In the genomic region with DNA sequence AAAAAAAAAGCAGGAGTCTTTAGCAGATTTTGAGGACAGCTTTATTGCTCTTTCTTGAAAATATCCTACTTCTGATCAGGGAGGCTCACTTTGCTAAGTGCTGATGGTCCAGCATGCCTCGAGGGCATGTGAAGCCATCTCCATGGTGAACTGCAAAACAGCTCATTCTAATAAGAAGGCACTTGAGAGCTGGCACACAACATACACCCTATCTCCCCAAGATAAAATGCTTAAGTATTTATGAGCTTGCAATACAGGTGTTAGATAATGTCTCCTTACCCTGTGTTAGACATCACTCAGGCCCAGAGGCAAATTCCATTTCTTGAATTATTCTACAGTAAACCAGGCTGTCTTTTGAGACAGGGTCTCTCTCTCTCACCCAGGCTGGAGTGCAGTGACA, we compare ENCODE assay signal across 16 cellular contexts. TPM values are rescaled to one million over a fixed set of nuclear protein-coding genes. Genes with fewer than 3 reads are reported as not detected.
DNase-seq lines count a peak whose midpoint lies in the region; ATAC-seq and TF ChIP-seq lines count a peak whose summit lies in the region.
"Had no signal": no experiment of that assay in that cellular context is flagged by ENCODE, and none has a peak within 500 bp of the region (broad histone marks: within the 10 kb centered on the region; RNA-seq: fewer than 3 reads in every experiment).

No MANE protein-coding gene starts in this region.

- H3K4me1 ChIP-seq in cardiac muscle cell (ENCODE audit: low read depth) (peaks cover 5% of the 10 kb centered on the region), trophoblast cell (ENCODE audit: control insufficient read depth in 1 of 2, insufficient read depth in 2 of 2, low read length in 2 of 2) (peaks cover 4 to 6% of the 10 kb centered on the region in 2 experiments)

- H3K79me2 ChIP-seq in trophoblast cell (ENCODE audit: control insufficient read depth, insufficient read depth, low read length, poor library complexity): peaks cover 7% of the 10 kb centered on the region

- H2BK5ac ChIP-seq in trophoblast cell (ENCODE audit: low read depth, low read length, poor library complexity): no peak overlapping the region

- H3K79me1 ChIP-seq in trophoblast cell (ENCODE audit: low read length): peaks cover 10% of the 10 kb centered on the region

- no peaks in the 10 kb centered on the region for H3K9me3 ChIP-seq in cardiac muscle cell (ENCODE audit: low read depth)
- H3K9me3 ChIP-seq in trophoblast cell (ENCODE audit: insufficient read depth, low read depth, low read length): no peaks in the 10 kb centered on the region
- H3K9me3 ChIP-seq: esophagus muscularis mucosa, tibial artery had no signal

- no peaks in the 10 kb centered on the region for H3K27me3 ChIP-seq in cardiac muscle cell
- H3K27me3 ChIP-seq in trophoblast cell (ENCODE audit: insufficient read depth, low read length): no peaks in the 10 kb centered on the region
- H3K27me3 ChIP-seq: esophagus muscularis mucosa, tibial artery had no signal

- ATAC-seq in left cardiac atrium (no peak), left lobe of liver (no peak), HG03442 (IDR thresholded peaks at IDR 0.05; ENCODE audit: unreplicated experiment) (no peak), HG03439 (IDR thresholded peaks at IDR 0.05; ENCODE audit: unreplicated experiment) (no peak)
- ATAC-seq: activated CD4-positive, CD25-positive, alpha-beta regulatory T cell treated with anti-CD3 and anti-CD28 coated beads, Interleukin-2, amount 50 U/mL, for 24 hours had no signal

- no peak overlapping the region for H4K91ac ChIP-seq in trophoblast cell (ENCODE audit: low read depth, low read length)

- H3K23ac ChIP-seq in trophoblast cell (ENCODE audit: low read length): no peak overlapping the region

- no peak overlapping the region for H2BK120ac ChIP-seq in trophoblast cell (ENCODE audit: insufficient read depth, low read length, poor library complexity)

- H3K14ac ChIP-seq in trophoblast cell (ENCODE audit: low read length): no peak overlapping the region

- H3K18ac ChIP-seq in trophoblast cell (ENCODE audit: low read length): no peak overlapping the region

- H3K4me3 Mint-ChIP-seq in IgD-negative memory B cell: peak overlapping the region in 3 of 4 donors; percentile 1 to 79 (median 28)
- H3K4me3 Mint-ChIP-seq in activated naive CD8-positive, alpha-beta T cell treated with anti-CD3 and anti-CD28 coated beads for 36 hours: peak overlapping the region; percentile 8

- WGBS in trophoblast cell (ENCODE audit: extremely low coverage, insufficient coverage, insufficient read length): no CpG with 5 or more reads among the region's 1 CpG

- no peak overlapping the region for H4K8ac ChIP-seq in trophoblast cell (ENCODE audit: low read depth, low read length)

- no peak overlapping the region for H3K27ac Mint-ChIP-seq in IgD-negative memory B cell
- no peak overlapping the region for H3K27ac Mint-ChIP-seq in activated naive CD8-positive, alpha-beta T cell treated with anti-CD3 and anti-CD28 coated beads for 36 hours

- no peak overlapping the region for H3K4me3 ChIP-seq in cardiac muscle cell
- no peak overlapping the region for H3K4me3 ChIP-seq in trophoblast cell (ENCODE audit: low read depth, low read length)
- H3K4me3 ChIP-seq: esophagus muscularis mucosa, tibial artery had no signal

- intact Hi-C loops in left cardiac atrium (cut with DNase I): no loop called here

- peaks cover 14 to 17% (median 15%) of the 10 kb centered on the region in 3 donors for H3K4me1 Mint-ChIP-seq in IgD-negative memory B cell
- H3K4me1 Mint-ChIP-seq in activated naive CD8-positive, alpha-beta T cell treated with anti-CD3 and anti-CD28 coated beads for 36 hours: peaks cover 45% of the 10 kb centered on the region

- H3K4ac ChIP-seq in trophoblast cell (ENCODE audit: low read depth, low read length): no peak overlapping the region

- H4K12ac ChIP-seq in trophoblast cell (ENCODE audit: low read depth, low read length): no peak overlapping the region

- DNase-seq in cardiac muscle cell (ENCODE audit: low read depth in 1 of 2, low spot score in 1 of 2) (no peak), left cardiac atrium (no peak), trophoblast cell (peak; percentile 77 to 93), left lobe of liver (ENCODE audit: low spot score) (no peak)
- no peak for DNase-seq in activated naive CD8-positive, alpha-beta T cell treated with anti-CD3 and anti-CD28 coated beads for 36 hours
- DNase-seq: activated effector memory CD4-positive, alpha-beta T cell treated with anti-CD3 and anti-CD28 coated beads, Interleukin-2, amount 50 U/mL, for 16 hours; NCI-H1092 treated with DMSO at 0.1 percent for 48 hours; NCI-H2081 treated with DMSO at 0.1 percent for 48 hours; NCI-H526 treated with DMSO at 0.1 percent for 48 hours; occipital lobe; tibial artery had no signal

- no peak overlapping the region for H3K9ac ChIP-seq in trophoblast cell (ENCODE audit: low read length)

- no peak overlapping the region for H2AK5ac ChIP-seq in trophoblast cell (ENCODE audit: low read length)

- H2BK12ac ChIP-seq in trophoblast cell (ENCODE audit: low read length): no peak overlapping the region

- H3K9me3 Mint-ChIP-seq in IgD-negative memory B cell: no peaks in the 10 kb centered on the region
- peaks cover 3% of the 10 kb centered on the region for H3K9me3 Mint-ChIP-seq in activated naive CD8-positive, alpha-beta T cell treated with anti-CD3 and anti-CD28 coated beads for 36 hours

- no peak overlapping the region for H2AFZ ChIP-seq in trophoblast cell (ENCODE audit: insufficient read depth, low read length, poor library complexity)

- H3K36me3 ChIP-seq in cardiac muscle cell (peaks cover 4% of the 10 kb centered on the region), trophoblast cell (ENCODE audit: control insufficient read depth in 1 of 2, insufficient read depth in 2 of 2, low read length in 2 of 2) (peaks cover 8 to 10% of the 10 kb centered on the region in 2 experiments)

- TF ChIP-seq CTCF in cardiac muscle cell (IDR thresholded peaks at IDR 0.05; ENCODE audit: low read depth, low read length): no peak

- H3K4me2 ChIP-seq in trophoblast cell (ENCODE audit: low read length): no peak overlapping the region

- peaks cover 2% of the 10 kb centered on the region for H3K27me3 Mint-ChIP-seq in IgD-negative memory B cell
- H3K27me3 Mint-ChIP-seq in activated naive CD8-positive, alpha-beta T cell treated with anti-CD3 and anti-CD28 coated beads for 36 hours: no peaks in the 10 kb centered on the region

- no peaks in the 10 kb centered on the region for H3K36me3 Mint-ChIP-seq in IgD-negative memory B cell
- peaks cover 56% of the 10 kb centered on the region for H3K36me3 Mint-ChIP-seq in activated naive CD8-positive, alpha-beta T cell treated with anti-CD3 and anti-CD28 coated beads for 36 hours

- H3K27ac ChIP-seq in cardiac muscle cell: peak overlapping the region; percentile 25
- no peak overlapping the region for H3K27ac ChIP-seq in trophoblast cell (ENCODE audit: low read depth, low read length)
- H3K27ac ChIP-seq: tibial artery had no signal

RNA-seq across cellular contexts. Expression of a gene that starts 2.7 kb away (rescaled TPM):
- total RNA-seq in cardiac muscle cell (35.2 and 66.7 TPM in 2 replicates), left cardiac atrium (10 to 100 TPM; 35.6 to 41.5 TPM), left lobe of liver (77.4 TPM)
- polyA plus RNA-seq in cardiac muscle cell (72.0 and 72.9 TPM in 2 replicates), IgD-negative memory B cell (5.3 TPM)
- total RNA-seq in activated naive CD8-positive, alpha-beta T cell treated with anti-CD3 and anti-CD28 coated beads for 36 hours: 10 to 100 TPM; 61.7 to 75.2 TPM
- 7.4 and 8.1 TPM in 2 replicates for polyA plus RNA-seq in trophoblast cell (2013)

RNA-seq across cellular contexts. Expression of a gene that starts 52.3 kb away (rescaled TPM):
- 55.5 and 86.5 TPM in 2 replicates for total RNA-seq in cardiac muscle cell
- polyA plus RNA-seq in cardiac muscle cell: 177 and 231 TPM in 2 replicates
- 1 to 10 TPM; 3.8 to 7.3 TPM for total RNA-seq in left cardiac atrium
- polyA plus RNA-seq in IgD-negative memory B cell: 1.0 TPM
- total RNA-seq in activated naive CD8-positive, alpha-beta T cell treated with anti-CD3 and anti-CD28 coated beads for 36 hours: 100 to 1,000 TPM; 364 to 369 TPM
- polyA plus RNA-seq in trophoblast cell (2013): 79.9 and 81.7 TPM in 2 replicates
- total RNA-seq in left lobe of liver: 1.7 TPM

Comparison
In these comparisons a context has a peak if more than half of its experiments do, and no peak if none do; other contexts are left out.
1. DNase-seq: peak in trophoblast cell (2 of 2); none in cardiac muscle cell (0 of 2), left cardiac atrium (single experiment), activated naive CD8-positive, alpha-beta T cell treated with anti-CD3 and anti-CD28 coated beads for 36 hours (single experiment) and left lobe of liver (single experiment).